ENCODE assay signal across 24 cellular contexts in genomic region chr3:195692781-195693427, GRCh38. TPM values are rescaled to one million over a fixed set of nuclear protein-coding genes. Genes with fewer than 3 reads are reported as not detected.
DNase-seq lines count a peak whose midpoint lies in the region; ATAC-seq and TF ChIP-seq lines count a peak whose summit lies in the region.
"Had no signal": no experiment of that assay in that cellular context is flagged by ENCODE, and none has a peak within 500 bp of the region (broad histone marks: within the 10 kb centered on the region; RNA-seq: fewer than 3 reads in every experiment).

No MANE protein-coding gene starts in this region.

- CTCF ChIA-PET in activated CD8-positive, alpha-beta memory T cell treated with anti-CD3 and anti-CD28 coated beads, Interleukin-2, amount 10 ng/mL, durations not matched to agents 7 days and 5 days (lab: Charles Lee), result interaction anchor here (1.3 kb wide), 1 partner anchor 10 kb away, joined by 3 read pairs; no protein-coding TSS in a partner anchor

- no peaks in the 10 kb centered on the region for H3K27me3 ChIP-seq in Karpas-422 (ENCODE audit: low read length)
- H3K27me3 ChIP-seq in gastrocnemius medialis, result no peaks in the 10 kb centered on the region
- H3K27me3 ChIP-seq: transverse colon had no signal

- no peak overlapping the region for H2AFZ ChIP-seq in Karpas-422 (ENCODE audit: low read length)

- H3K4me1 ChIP-seq in Karpas-422 (ENCODE audit: low read length), result no peaks in the 10 kb centered on the region
- H3K4me1 ChIP-seq in gastrocnemius medialis, result peaks cover 7 to 14% of the 10 kb centered on the region in 2 donors

- DNase-seq in activated CD8-positive, alpha-beta memory T cell treated with anti-CD3 and anti-CD28 coated beads, Interleukin-2, amount 50 U/mL, for 48 hours, result peak; percentile 53
- DNase-seq in activated CD8-positive, alpha-beta memory T cell treated with anti-CD3 and anti-CD28 coated beads, Interleukin-2, amount 10 ng/mL, durations not matched to agents 7 days and 5 days, result no peak
- DNase-seq in Karpas-422, result peak; percentile 36
- peak; percentile 53 for DNase-seq in amniotic epithelial cell (ENCODE audit: low read depth)
- peak in 1 of 2 donors; percentile 79 for DNase-seq in gastrocnemius medialis
- no peak for DNase-seq in cerebellar nuclear complex (lab: John Stamatoyannopoulos, UW)
- DNase-seq in activated CD4-positive, CD25-positive, alpha-beta regulatory T cell treated with anti-CD3 and anti-CD28 coated beads, Interleukin-2, amount 50 U/mL, for 72 hours, result no peak
- DNase-seq: activated naive CD4-positive, alpha-beta T cell; central memory CD4-positive, alpha-beta T cell; DMS79 treated with DMSO at 0.1 percent for 48 hours; effector CD4-positive, alpha-beta T cell; foreskin melanocyte; hypothalamus; left ventricle myocardium superior; NCI-H1930; psoas muscle; stimulated activated naive CD4-positive, alpha-beta T cell; transverse colon had no signal

- in situ Hi-C loops in gastrocnemius medialis (cut with MboI; ENCODE audit: low sequenced_read_pairs in 4 of 4), result loop anchor here in 1 of 4 donors (25.0 kb wide), 1 partner anchor 269 kb away; no protein-coding TSS in a partner anchor

- 0 out of 2 replicates have a peak, but pooled peaks cover 5% of the 10 kb centered on the region for H4K20me1 ChIP-seq in Karpas-422 (ENCODE audit: insufficient read depth, low read depth, low read length)

- TF ChIP-seq CTCF in gastrocnemius medialis (IDR thresholded peaks at IDR 0.05 in 4 of 5, conservative IDR thresholded peaks at IDR 0.05 in 1 of 5), result no peak

- H3K27ac ChIP-seq in Karpas-422 (ENCODE audit: low read length), result no peak overlapping the region
- peak overlapping the region; percentile 0 to 66 (median 32) for H3K27ac ChIP-seq in gastrocnemius medialis
- H3K27ac ChIP-seq: KMS-11, psoas muscle, transverse colon had no signal

- no peak overlapping the region for H3K4me3 Mint-ChIP-seq in activated CD8-positive, alpha-beta memory T cell treated with anti-CD3 and anti-CD28 coated beads, Interleukin-2, amount 10 ng/mL, durations not matched to agents 7 days and 5 days
- H3K4me3 Mint-ChIP-seq: B cell, neural crest cell had no signal

- H3K79me2 ChIP-seq in Karpas-422 (ENCODE audit: low read length), result no peaks in the 10 kb centered on the region

- no peaks in the 10 kb centered on the region for H3K27me3 Mint-ChIP-seq in activated CD8-positive, alpha-beta memory T cell treated with anti-CD3 and anti-CD28 coated beads, Interleukin-2, amount 10 ng/mL, durations not matched to agents 7 days and 5 days
- H3K27me3 Mint-ChIP-seq: B cell had no signal

- H3K36me3 ChIP-seq in Karpas-422 (ENCODE audit: insufficient read depth, low read length) (peaks cover 40% of the 10 kb centered on the region), gastrocnemius medialis (peaks cover 0 to 43% of the 10 kb centered on the region in 2 donors)

- no peaks in the 10 kb centered on the region for H3K9me2 ChIP-seq in Karpas-422 (replicated peaks; ENCODE audit: insufficient read depth, low read length)

- peaks cover 25% of the 10 kb centered on the region for H3K4me1 Mint-ChIP-seq in activated CD8-positive, alpha-beta memory T cell treated with anti-CD3 and anti-CD28 coated beads, Interleukin-2, amount 10 ng/mL, durations not matched to agents 7 days and 5 days

- H3K4me2 ChIP-seq in Karpas-422 (ENCODE audit: low read depth, low read length, poor library complexity, severe bottlenecking), result no peak overlapping the region
- H3K4me2 ChIP-seq: KMS-11 had no signal

- no peak overlapping the region for H3K4me3 ChIP-seq in Karpas-422 (ENCODE audit: low read length)
- no peak overlapping the region for H3K4me3 ChIP-seq in gastrocnemius medialis
- H3K4me3 ChIP-seq: psoas muscle, transverse colon had no signal

- H3K9ac ChIP-seq in Karpas-422 (ENCODE audit: low read length), result no peak overlapping the region
- H3K9ac ChIP-seq: KMS-11 had no signal

- ATAC-seq in activated CD8-positive, alpha-beta memory T cell treated with anti-CD3 and anti-CD28 coated beads, Interleukin-2, amount 10 ng/mL, durations not matched to agents 7 days and 5 days, result no peak
- ATAC-seq in gastrocnemius medialis (peak; percentile 17 to 76), HG03159 (IDR thresholded peaks at IDR 0.05; ENCODE audit: unreplicated experiment) (no peak)
- ATAC-seq: esophagus mucosa, left ventricle myocardium superior, Right ventricle myocardium inferior had no signal

- H3K9me3 Mint-ChIP-seq in activated CD8-positive, alpha-beta memory T cell treated with anti-CD3 and anti-CD28 coated beads, Interleukin-2, amount 10 ng/mL, durations not matched to agents 7 days and 5 days (ENCODE audit: low read depth), result no peaks in the 10 kb centered on the region
- H3K9me3 Mint-ChIP-seq: neural crest cell had no signal

- H3K9me3 ChIP-seq in Karpas-422 (ENCODE audit: low read length) (no peaks in the 10 kb centered on the region), gastrocnemius medialis (no peaks in the 10 kb centered on the region)
- H3K9me3 ChIP-seq: psoas muscle, transverse colon had no signal

- no peak overlapping the region for H3K27ac Mint-ChIP-seq in activated CD8-positive, alpha-beta memory T cell treated with anti-CD3 and anti-CD28 coated beads, Interleukin-2, amount 10 ng/mL, durations not matched to agents 7 days and 5 days
- H3K27ac Mint-ChIP-seq: B cell had no signal

- H3K36me3 Mint-ChIP-seq in activated CD8-positive, alpha-beta memory T cell treated with anti-CD3 and anti-CD28 coated beads, Interleukin-2, amount 10 ng/mL, durations not matched to agents 7 days and 5 days, result peaks cover 42% of the 10 kb centered on the region

- intact Hi-C loops in gastrocnemius medialis (cut with DNase I; ENCODE audit: low total_unique reads), result no loop called here

- TF ChIP-seq POLR2A in gastrocnemius medialis (IDR thresholded peaks at IDR 0.05), result no peak

RNA-seq across cellular contexts. Expression of gene MUC20, which starts 27.9 kb away (rescaled TPM):
- 1 to 10 TPM in 1 of 2 experiments, under 1 TPM in 1; 0.85 to 1.9 TPM for total RNA-seq in activated CD8-positive, alpha-beta memory T cell treated with anti-CD3 and anti-CD28 coated beads, Interleukin-2, amount 10 ng/mL, durations not matched to agents 7 days and 5 days
- total RNA-seq in Karpas-422 (2014; rRNA removed; shearing (Covaris generic); ENCODE audit: low replicate concordance), result 0.22 and 1.6 TPM in 2 replicates
- total RNA-seq in gastrocnemius medialis, result 1 to 10 TPM; 1.5 to 7.0 (median 3.2) TPM

Comparison
In these comparisons a context has a peak if more than half of its experiments do, and no peak if none do; other contexts are left out.
1. DNase-seq: peak in activated CD8-positive, alpha-beta memory T cell treated with anti-CD3 and anti-CD28 coated beads, Interleukin-2, amount 50 U/mL, for 48 hours (single experiment), Karpas-422 (single experiment) and amniotic epithelial cell (single experiment); none in activated CD8-positive, alpha-beta memory T cell treated with anti-CD3 and anti-CD28 coated beads, Interleukin-2, amount 10 ng/mL, durations not matched to agents 7 days and 5 days (single experiment), cerebellar nuclear complex (0 of 2) and activated CD4-positive, CD25-positive, alpha-beta regulatory T cell treated with anti-CD3 and anti-CD28 coated beads, Interleukin-2, amount 50 U/mL, for 72 hours (single experiment).
2. ATAC-seq: peak in gastrocnemius medialis (2 of 2); none in activated CD8-positive, alpha-beta memory T cell treated with anti-CD3 and anti-CD28 coated beads, Interleukin-2, amount 10 ng/mL, durations not matched to agents 7 days and 5 days (single experiment) and HG03159 (single experiment).